In the genomic region with DNA sequence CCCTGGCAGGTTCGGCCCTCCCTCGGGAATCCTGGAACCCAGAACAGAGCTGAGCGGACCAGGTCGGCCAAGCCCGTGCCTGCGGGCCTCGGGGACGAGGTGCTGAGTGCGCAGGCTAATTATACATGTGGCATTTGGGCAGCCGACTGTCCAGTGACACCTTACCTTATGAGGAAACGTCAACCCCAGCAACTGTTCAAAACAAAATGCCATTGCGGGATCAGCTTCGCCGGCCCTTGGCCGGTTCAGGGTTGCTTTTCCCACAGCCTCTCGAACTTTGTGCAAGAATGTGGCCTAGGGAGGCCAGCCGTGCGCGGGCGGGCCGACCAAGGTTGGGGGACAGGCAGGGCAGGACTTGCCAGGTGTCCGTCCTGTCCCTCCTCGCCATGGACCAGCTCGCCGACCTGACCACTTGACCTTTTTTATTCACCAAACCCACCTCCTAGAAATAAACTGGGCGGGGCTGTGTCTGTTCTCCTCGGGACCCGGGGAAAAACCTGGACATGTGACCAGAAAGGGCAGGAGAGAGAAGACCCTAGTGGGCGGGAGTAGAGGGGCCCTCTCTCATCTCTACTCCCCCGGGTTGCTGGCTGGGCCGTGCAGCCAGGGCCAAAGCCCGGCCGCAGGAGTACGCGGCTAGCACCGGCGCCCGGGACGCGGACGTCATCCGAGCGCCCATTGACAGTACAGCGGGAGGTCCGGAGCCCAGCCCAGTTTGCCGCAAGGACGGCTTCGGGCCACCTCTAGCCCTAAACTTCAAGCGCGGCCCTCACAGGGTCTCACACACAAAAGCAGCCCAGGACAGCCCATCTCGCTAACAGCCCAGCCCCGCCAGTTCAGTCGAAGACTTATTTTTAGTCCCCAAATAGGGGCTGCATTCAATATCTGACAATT, we compare ENCODE assay signal across 8 cellular contexts.
A peak's percentile ranks its signal among the peaks of the same experiment; 100 is the strongest.
DNase-seq lines count a peak whose midpoint lies in the region; ATAC-seq, FAIRE-seq and TF ChIP-seq lines count a peak whose summit lies in the region.

No MANE protein-coding gene starts in this region.

- H3K4me2 ChIP-seq in mammary epithelial cell (ENCODE audit: insufficient read depth, low read depth, low read length): peak overlapping the region; percentile 97

- H4K20me1 ChIP-seq in mammary epithelial cell (ENCODE audit: insufficient read depth, low read length): no peaks in the 10 kb centered on the region

- H3K4me1 ChIP-seq in mammary epithelial cell (ENCODE audit: insufficient read depth, low read length) (peaks cover 33% of the 10 kb centered on the region), kidney (ENCODE audit: control insufficient read depth in 1 of 2, insufficient read depth in 1 of 2, low read depth in 1 of 2, low read length in 2 of 2) (peaks cover 0 to 2% of the 10 kb centered on the region in 2 donors)

- no peaks in the 10 kb centered on the region for H3K9me3 Mint-ChIP-seq in stimulated activated naive CD8-positive, alpha-beta T cell treated with anti-CD3 and anti-CD28 coated beads, Interleukin-15, Interleukin-2, amounts not matched to agents 100 ng/mL and 50 ng/mL, for 24 hours
- no peaks in the 10 kb centered on the region for H3K9me3 Mint-ChIP-seq in stimulated activated naive B cell treated with anti-CD40 and anti-IgM and Interleukin-4, amounts not matched to agents 10 μg/mL and 1 μg/mL and 100 μg/mL, for 72 hours

- TF ChIP-seq CTCF in mammary epithelial cell (conservative IDR thresholded peaks at IDR 0.05 in 1 of 2, IDR thresholded peaks at IDR 0.05 in 1 of 2; ENCODE audit: extremely low read depth in 1 of 2, insufficient read depth in 1 of 2, low read depth in 1 of 2, low read length in 2 of 2) (no peak), kidney (IDR thresholded peaks at IDR 0.05; ENCODE audit: borderline replicate concordance, extremely low read depth, insufficient read depth) (no peak)

- H3K27me3 Mint-ChIP-seq in stimulated activated naive CD8-positive, alpha-beta T cell treated with anti-CD3 and anti-CD28 coated beads, Interleukin-15, Interleukin-2, amounts not matched to agents 100 ng/mL and 50 ng/mL, for 24 hours: peaks cover 69% of the 10 kb centered on the region
- peaks cover 39 to 49% of the 10 kb centered on the region in 2 donors for H3K27me3 Mint-ChIP-seq in stimulated activated naive B cell treated with anti-CD40 and anti-IgM and Interleukin-4, amounts not matched to agents 10 μg/mL and 1 μg/mL and 100 μg/mL, for 72 hours

- no peak for ATAC-seq in stimulated activated naive CD8-positive, alpha-beta T cell treated with anti-CD3 and anti-CD28 coated beads, Interleukin-15, Interleukin-2, amounts not matched to agents 100 U/mL and 50 U/mL, for 24 hours
- ATAC-seq in stimulated activated naive B cell treated with anti-CD40 and anti-IgM and Interleukin-4, amounts not matched to agents 10 μg/mL and 1 μg/mL and 100 μg/mL, for 72 hours (replicated peaks): no peak

- H3K4me3 ChIP-seq in mammary epithelial cell (replicated peaks in 1 of 3; ENCODE audit: insufficient read depth in 1 of 3, low read depth in 2 of 3, low read length in 3 of 3) (peak overlapping the region; percentile 61 to 75 (median 65)), kidney (ENCODE audit: low read length in 2 of 2) (peak overlapping the region; percentile 71 to 93)

- FAIRE-seq in kidney (lab: Jason Lieb, UNC): no peak

- no peaks in the 10 kb centered on the region for H3K79me2 ChIP-seq in mammary epithelial cell (ENCODE audit: insufficient read depth, low read length)

- H3K36me3 Mint-ChIP-seq in stimulated activated naive CD8-positive, alpha-beta T cell treated with anti-CD3 and anti-CD28 coated beads, Interleukin-15, Interleukin-2, amounts not matched to agents 100 ng/mL and 50 ng/mL, for 24 hours (ENCODE audit: low read depth): peaks cover 5% of the 10 kb centered on the region
- H3K36me3 Mint-ChIP-seq in stimulated activated naive B cell treated with anti-CD40 and anti-IgM and Interleukin-4, amounts not matched to agents 10 μg/mL and 1 μg/mL and 100 μg/mL, for 72 hours: peaks cover 6% of the 10 kb centered on the region in 2 donors

- WGBS in mammary epithelial cell (ENCODE audit: low coverage, missing lambda C conversion rate): 73% methylated on average over 14 of the region's 53 CpGs

- in situ Hi-C loops in mammary epithelial cell (cut with MboI; ENCODE audit: low sequenced_read_pairs in 2 of 2): loop anchor here (25.0 kb wide), 2 partner anchors 767 to 817 kb away; no protein-coding TSS in a partner anchor

- H3K4me1 Mint-ChIP-seq in stimulated activated naive CD8-positive, alpha-beta T cell treated with anti-CD3 and anti-CD28 coated beads, Interleukin-15, Interleukin-2, amounts not matched to agents 100 ng/mL and 50 ng/mL, for 24 hours (ENCODE audit: low read depth): peaks cover 29% of the 10 kb centered on the region
- peaks cover 21 to 34% of the 10 kb centered on the region in 2 donors for H3K4me1 Mint-ChIP-seq in stimulated activated naive B cell treated with anti-CD40 and anti-IgM and Interleukin-4, amounts not matched to agents 10 μg/mL and 1 μg/mL and 100 μg/mL, for 72 hours

- H3K27ac ChIP-seq in mammary epithelial cell (ENCODE audit: insufficient read depth, low read depth, low read length): no peak overlapping the region
- H3K27ac ChIP-seq in kidney (ENCODE audit: low read depth in 2 of 2, low read length in 2 of 2): peak overlapping the region; percentile 82 to 95

- no peaks in the 10 kb centered on the region for H3K9me3 ChIP-seq in mammary epithelial cell (replicated peaks; ENCODE audit: insufficient read depth, low read length)
- H3K9me3 ChIP-seq in kidney (ENCODE audit: control insufficient read depth in 1 of 2, low read length in 2 of 2): no peaks in the 10 kb centered on the region

- CTCF ChIA-PET in mammary epithelial cell (lab: Charles Lee; ENCODE audit: low non-redundant PET): no interaction called here

- dilution Hi-C loops in mammary epithelial cell (cut with HindIII; ENCODE audit: low sequenced_read_pairs): no loop called here

- H2AFZ ChIP-seq in mammary epithelial cell (ENCODE audit: low read depth, low read length): peak overlapping the region; percentile 93

- H3K9ac ChIP-seq in mammary epithelial cell (ENCODE audit: insufficient read depth, low read length) (no peak overlapping the region), kidney (ENCODE audit: low read length in 2 of 2) (peak overlapping the region; percentile 51 to 90)

- peaks cover 13% of the 10 kb centered on the region for H3K27me3 ChIP-seq in mammary epithelial cell (ENCODE audit: insufficient read depth, low read length)

- H3K4me3 Mint-ChIP-seq in stimulated activated naive CD8-positive, alpha-beta T cell treated with anti-CD3 and anti-CD28 coated beads, Interleukin-15, Interleukin-2, amounts not matched to agents 100 ng/mL and 50 ng/mL, for 24 hours: peak overlapping the region; percentile 64
- peak overlapping the region; percentile 69 to 77 for H3K4me3 Mint-ChIP-seq in stimulated activated naive B cell treated with anti-CD40 and anti-IgM and Interleukin-4, amounts not matched to agents 10 μg/mL and 1 μg/mL and 100 μg/mL, for 72 hours

- H3K27ac Mint-ChIP-seq in stimulated activated naive CD8-positive, alpha-beta T cell treated with anti-CD3 and anti-CD28 coated beads, Interleukin-15, Interleukin-2, amounts not matched to agents 100 ng/mL and 50 ng/mL, for 24 hours: no peak overlapping the region
- peak overlapping the region; percentile 51 for H3K27ac Mint-ChIP-seq in stimulated activated naive B cell treated with anti-CD40 and anti-IgM and Interleukin-4, amounts not matched to agents 10 μg/mL and 1 μg/mL and 100 μg/mL, for 72 hours

- intact Hi-C loops in mammary epithelial cell (cut with micrococcal nuclease): no loop called here
- intact Hi-C loops in kidney (cut with DNase I): loop anchor here (10.0 kb wide), 1 partner anchor 959 kb away; no protein-coding TSS in a partner anchor

- H3K36me3 ChIP-seq in mammary epithelial cell (ENCODE audit: insufficient read depth, low read length) (no peaks in the 10 kb centered on the region), kidney (ENCODE audit: control insufficient read depth in 1 of 2, insufficient read depth in 2 of 2, low read length in 2 of 2) (no peaks in the 10 kb centered on the region)

- no peak for DNase-seq in stimulated activated naive CD8-positive, alpha-beta T cell treated with anti-CD3 and anti-CD28 coated beads, Interleukin-15, Interleukin-2, amounts not matched to agents 100 U/mL and 50 U/mL, for 24 hours
- DNase-seq in mammary epithelial cell: peak; percentile 23
- DNase-seq in kidney: peak; percentile 83
- DNase-seq in stimulated activated naive B cell treated with anti-CD40 and anti-IgM and Interleukin-4, amounts not matched to agents 10 μg/mL and 1 μg/mL and 100 μg/mL, for 72 hours: no peak
- DNase-seq in cerebellum (ENCODE audit: low spot score): no peak
- DNase-seq in NCI-H446 treated with DMSO at 0.1 percent for 48 hours (lab: John Stamatoyannopoulos, UW): no peak
- DNase-seq in NCI-H1436 (lab: John Stamatoyannopoulos, UW): no peak

- no TSS peak for BruUV-seq in mammary epithelial cell (replicated peaks; lab: Mats Ljungman, UMichigan)

Comparison
In these comparisons a context has a peak if more than half of its experiments do, and no peak if none do; other contexts are left out.
1. DNase-seq: peak in mammary epithelial cell (single experiment) and kidney (single experiment); none in stimulated activated naive CD8-positive, alpha-beta T cell treated with anti-CD3 and anti-CD28 coated beads, Interleukin-15, Interleukin-2, amounts not matched to agents 100 U/mL and 50 U/mL, for 24 hours (single experiment), stimulated activated naive B cell treated with anti-CD40 and anti-IgM and Interleukin-4, amounts not matched to agents 10 μg/mL and 1 μg/mL and 100 μg/mL, for 72 hours (single experiment), cerebellum (single experiment), NCI-H446 treated with DMSO at 0.1 percent for 48 hours (single experiment) and NCI-H1436 (single experiment).